1 cellular context compared by ENCODE assay signal in the genomic region with DNA sequence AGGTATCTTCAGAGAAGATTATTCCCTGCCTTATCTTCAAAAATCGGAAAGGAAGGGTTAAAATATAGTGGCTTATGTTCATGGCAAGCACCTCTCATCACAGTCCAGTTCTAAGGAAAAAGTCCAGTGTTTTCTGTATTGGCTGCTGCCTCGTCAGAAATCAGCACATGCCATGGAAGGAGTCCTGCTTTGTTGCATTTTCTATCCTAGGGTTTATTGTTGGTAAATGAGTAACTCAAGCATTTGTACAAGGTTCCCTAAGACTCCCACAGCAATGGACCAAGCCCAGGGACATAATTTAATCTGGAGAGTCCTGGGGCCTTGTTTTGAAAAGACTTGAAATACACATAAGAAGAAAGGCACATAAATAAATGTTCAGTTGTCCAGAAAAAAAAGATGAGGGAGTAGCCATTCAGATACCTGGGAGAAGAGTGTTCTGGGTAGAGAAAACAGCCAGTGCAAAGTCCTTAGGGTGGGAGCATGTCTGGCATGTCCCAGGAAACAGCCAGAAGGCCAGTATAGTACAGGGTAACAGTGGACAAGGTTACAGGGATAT.
TF ChIP-seq lines count a peak whose summit lies in the region.

No MANE protein-coding gene starts in this region.

TF ChIP-seq in HepG2, 621 proteins besides CTCF, POLR2A, EP300 and RAD21 (continued from another document and continues in another):
- TF ChIP-seq HNF4G (IDR thresholded peaks at IDR 0.05; ENCODE audit: borderline replicate concordance, low read depth, low read length) (peak; percentile 73), HNF4G (CRISPR knock-in tag; IDR thresholded peaks at IDR 0.05; ENCODE audit: borderline replicate concordance, low read depth) (no peak; the same call in 1 of the 2 replicates), PHF21A (CRISPR knock-in tag; IDR thresholded peaks at IDR 0.05) (peak; percentile 64; the same call in 1 of the 2 replicates), ZNF792 (CRISPR knock-in tag; IDR thresholded peaks at IDR 0.05) (0 out of 2 replicates have a peak, but pooled peaks have one; percentile 31), ZMYM4 (CRISPR knock-in tag; IDR thresholded peaks at IDR 0.05) (peak; percentile 75), KMT2B (CRISPR knock-in tag; IDR thresholded peaks at IDR 0.05) (peak; percentile 42; the same call in 1 of the 2 replicates), KLF15 (CRISPR knock-in tag; IDR thresholded peaks at IDR 0.05; ENCODE audit: borderline replicate concordance) (no peak), NCOR1 (IDR thresholded peaks at IDR 0.05; ENCODE audit: borderline replicate concordance, low read length) (peak; percentile 31; the same call in 1 of the 2 replicates), KLF6 (CRISPR knock-in tag; IDR thresholded peaks at IDR 0.05) (peak; percentile 37; the same call in 1 of the 2 replicates), SRSF4 (IDR thresholded peaks at IDR 0.05; ENCODE audit: low read depth, low read length, poor library complexity, severe bottlenecking) (no peak), ZNF766 (CRISPR knock-in tag; IDR thresholded peaks at IDR 0.05; ENCODE audit: borderline replicate concordance) (no peak), ZNF605 (CRISPR knock-in tag; IDR thresholded peaks at IDR 0.05) (peak; percentile 67; the same call in 1 of the 2 replicates), ZNF550 (CRISPR knock-in tag; IDR thresholded peaks at IDR 0.05; ENCODE audit: borderline replicate concordance) (no peak), ISL2 (CRISPR knock-in tag; IDR thresholded peaks at IDR 0.05) (no peak; the same call in 1 of the 2 replicates), ZFP82 (CRISPR knock-in tag; IDR thresholded peaks at IDR 0.05; ENCODE audit: borderline replicate concordance) (no peak), GABPA (IDR thresholded peaks at IDR 0.05; ENCODE audit: low read depth, low read length) (no peak), GABPA (CRISPR knock-in tag; IDR thresholded peaks at IDR 0.05; ENCODE audit: low read depth) (0 out of 2 replicates have a peak, but pooled peaks have one; percentile 21), LCORL (IDR thresholded peaks at IDR 0.05) (no peak), LCORL (CRISPR knock-in tag; IDR thresholded peaks at IDR 0.05) (peak; percentile 27; the same call in 1 of the 2 replicates), ZNF354B (CRISPR knock-in tag; IDR thresholded peaks at IDR 0.05) (no peak), ZNF331 (CRISPR knock-in tag; IDR thresholded peaks at IDR 0.05) (peak; percentile 38; the same call in 1 of the 2 replicates), FOXJ3 (CRISPR knock-in tag; IDR thresholded peaks at IDR 0.05; ENCODE audit: borderline replicate concordance) (0 out of 2 replicates have a peak, but pooled peaks have one; percentile 16), HNF4A (CRISPR knock-in tag; IDR thresholded peaks at IDR 0.05) (peak; percentile 90), ZMYM2 (CRISPR knock-in tag; IDR thresholded peaks at IDR 0.05) (0 out of 2 replicates have a peak, but pooled peaks have one; percentile 33), ZNF234 (CRISPR knock-in tag; conservative IDR thresholded peaks at IDR 0.05) (no peak), SOX5 (CRISPR knock-in tag; IDR thresholded peaks at IDR 0.05; ENCODE audit: borderline replicate concordance) (peak; percentile 15; the same call in 1 of the 2 replicates)
- TF ChIP-seq, protein P1, sequence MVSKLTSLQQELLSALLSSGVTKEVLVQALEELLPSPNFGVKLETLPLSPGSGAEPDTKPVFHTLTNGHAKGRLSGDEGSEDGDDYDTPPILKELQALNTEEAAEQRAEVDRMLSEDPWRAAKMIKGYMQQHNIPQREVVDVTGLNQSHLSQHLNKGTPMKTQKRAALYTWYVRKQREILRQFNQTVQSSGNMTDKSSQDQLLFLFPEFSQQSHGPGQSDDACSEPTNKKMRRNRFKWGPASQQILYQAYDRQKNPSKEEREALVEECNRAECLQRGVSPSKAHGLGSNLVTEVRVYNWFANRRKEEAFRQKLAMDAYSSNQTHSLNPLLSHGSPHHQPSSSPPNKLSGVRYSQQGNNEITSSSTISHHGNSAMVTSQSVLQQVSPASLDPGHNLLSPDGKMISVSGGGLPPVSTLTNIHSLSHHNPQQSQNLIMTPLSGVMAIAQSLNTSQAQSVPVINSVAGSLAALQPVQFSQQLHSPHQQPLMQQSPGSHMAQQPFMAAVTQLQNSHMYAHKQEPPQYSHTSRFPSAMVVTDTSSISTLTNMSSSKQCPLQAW (CRISPR knock-in tag; IDR thresholded peaks at IDR 0.05) = 0 out of 2 replicates have a peak, but pooled peaks have one; percentile 18
- TF ChIP-seq, protein P2, sequence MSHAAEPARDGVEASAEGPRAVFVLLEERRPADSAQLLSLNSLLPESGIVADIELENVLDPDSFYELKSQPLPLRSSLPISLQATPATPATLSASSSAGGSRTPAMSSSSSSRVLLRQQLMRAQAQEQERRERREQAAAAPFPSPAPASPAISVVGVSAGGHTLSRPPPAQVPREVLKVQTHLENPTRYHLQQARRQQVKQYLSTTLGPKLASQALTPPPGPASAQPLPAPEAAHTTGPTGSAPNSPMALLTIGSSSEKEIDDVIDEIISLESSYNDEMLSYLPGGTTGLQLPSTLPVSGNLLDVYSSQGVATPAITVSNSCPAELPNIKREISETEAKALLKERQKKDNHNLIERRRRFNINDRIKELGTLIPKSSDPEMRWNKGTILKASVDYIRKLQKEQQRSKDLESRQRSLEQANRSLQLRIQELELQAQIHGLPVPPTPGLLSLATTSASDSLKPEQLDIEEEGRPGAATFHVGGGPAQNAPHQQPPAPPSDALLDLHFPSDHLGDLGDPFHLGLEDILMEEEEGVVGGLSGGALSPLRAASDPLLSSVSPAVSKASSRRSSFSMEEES (CRISPR knock-in tag; IDR thresholded peaks at IDR 0.05) = peak; percentile 21; the same call in 1 of the 2 replicates
- TF ChIP-seq, protein P3, sequence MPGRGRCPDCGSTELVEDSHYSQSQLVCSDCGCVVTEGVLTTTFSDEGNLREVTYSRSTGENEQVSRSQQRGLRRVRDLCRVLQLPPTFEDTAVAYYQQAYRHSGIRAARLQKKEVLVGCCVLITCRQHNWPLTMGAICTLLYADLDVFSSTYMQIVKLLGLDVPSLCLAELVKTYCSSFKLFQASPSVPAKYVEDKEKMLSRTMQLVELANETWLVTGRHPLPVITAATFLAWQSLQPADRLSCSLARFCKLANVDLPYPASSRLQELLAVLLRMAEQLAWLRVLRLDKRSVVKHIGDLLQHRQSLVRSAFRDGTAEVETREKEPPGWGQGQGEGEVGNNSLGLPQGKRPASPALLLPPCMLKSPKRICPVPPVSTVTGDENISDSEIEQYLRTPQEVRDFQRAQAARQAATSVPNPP (CRISPR knock-in tag; IDR thresholded peaks at IDR 0.05) = 0 out of 2 replicates have a peak, but pooled peaks have one; percentile 58
- TF ChIP-seq, protein P4, sequence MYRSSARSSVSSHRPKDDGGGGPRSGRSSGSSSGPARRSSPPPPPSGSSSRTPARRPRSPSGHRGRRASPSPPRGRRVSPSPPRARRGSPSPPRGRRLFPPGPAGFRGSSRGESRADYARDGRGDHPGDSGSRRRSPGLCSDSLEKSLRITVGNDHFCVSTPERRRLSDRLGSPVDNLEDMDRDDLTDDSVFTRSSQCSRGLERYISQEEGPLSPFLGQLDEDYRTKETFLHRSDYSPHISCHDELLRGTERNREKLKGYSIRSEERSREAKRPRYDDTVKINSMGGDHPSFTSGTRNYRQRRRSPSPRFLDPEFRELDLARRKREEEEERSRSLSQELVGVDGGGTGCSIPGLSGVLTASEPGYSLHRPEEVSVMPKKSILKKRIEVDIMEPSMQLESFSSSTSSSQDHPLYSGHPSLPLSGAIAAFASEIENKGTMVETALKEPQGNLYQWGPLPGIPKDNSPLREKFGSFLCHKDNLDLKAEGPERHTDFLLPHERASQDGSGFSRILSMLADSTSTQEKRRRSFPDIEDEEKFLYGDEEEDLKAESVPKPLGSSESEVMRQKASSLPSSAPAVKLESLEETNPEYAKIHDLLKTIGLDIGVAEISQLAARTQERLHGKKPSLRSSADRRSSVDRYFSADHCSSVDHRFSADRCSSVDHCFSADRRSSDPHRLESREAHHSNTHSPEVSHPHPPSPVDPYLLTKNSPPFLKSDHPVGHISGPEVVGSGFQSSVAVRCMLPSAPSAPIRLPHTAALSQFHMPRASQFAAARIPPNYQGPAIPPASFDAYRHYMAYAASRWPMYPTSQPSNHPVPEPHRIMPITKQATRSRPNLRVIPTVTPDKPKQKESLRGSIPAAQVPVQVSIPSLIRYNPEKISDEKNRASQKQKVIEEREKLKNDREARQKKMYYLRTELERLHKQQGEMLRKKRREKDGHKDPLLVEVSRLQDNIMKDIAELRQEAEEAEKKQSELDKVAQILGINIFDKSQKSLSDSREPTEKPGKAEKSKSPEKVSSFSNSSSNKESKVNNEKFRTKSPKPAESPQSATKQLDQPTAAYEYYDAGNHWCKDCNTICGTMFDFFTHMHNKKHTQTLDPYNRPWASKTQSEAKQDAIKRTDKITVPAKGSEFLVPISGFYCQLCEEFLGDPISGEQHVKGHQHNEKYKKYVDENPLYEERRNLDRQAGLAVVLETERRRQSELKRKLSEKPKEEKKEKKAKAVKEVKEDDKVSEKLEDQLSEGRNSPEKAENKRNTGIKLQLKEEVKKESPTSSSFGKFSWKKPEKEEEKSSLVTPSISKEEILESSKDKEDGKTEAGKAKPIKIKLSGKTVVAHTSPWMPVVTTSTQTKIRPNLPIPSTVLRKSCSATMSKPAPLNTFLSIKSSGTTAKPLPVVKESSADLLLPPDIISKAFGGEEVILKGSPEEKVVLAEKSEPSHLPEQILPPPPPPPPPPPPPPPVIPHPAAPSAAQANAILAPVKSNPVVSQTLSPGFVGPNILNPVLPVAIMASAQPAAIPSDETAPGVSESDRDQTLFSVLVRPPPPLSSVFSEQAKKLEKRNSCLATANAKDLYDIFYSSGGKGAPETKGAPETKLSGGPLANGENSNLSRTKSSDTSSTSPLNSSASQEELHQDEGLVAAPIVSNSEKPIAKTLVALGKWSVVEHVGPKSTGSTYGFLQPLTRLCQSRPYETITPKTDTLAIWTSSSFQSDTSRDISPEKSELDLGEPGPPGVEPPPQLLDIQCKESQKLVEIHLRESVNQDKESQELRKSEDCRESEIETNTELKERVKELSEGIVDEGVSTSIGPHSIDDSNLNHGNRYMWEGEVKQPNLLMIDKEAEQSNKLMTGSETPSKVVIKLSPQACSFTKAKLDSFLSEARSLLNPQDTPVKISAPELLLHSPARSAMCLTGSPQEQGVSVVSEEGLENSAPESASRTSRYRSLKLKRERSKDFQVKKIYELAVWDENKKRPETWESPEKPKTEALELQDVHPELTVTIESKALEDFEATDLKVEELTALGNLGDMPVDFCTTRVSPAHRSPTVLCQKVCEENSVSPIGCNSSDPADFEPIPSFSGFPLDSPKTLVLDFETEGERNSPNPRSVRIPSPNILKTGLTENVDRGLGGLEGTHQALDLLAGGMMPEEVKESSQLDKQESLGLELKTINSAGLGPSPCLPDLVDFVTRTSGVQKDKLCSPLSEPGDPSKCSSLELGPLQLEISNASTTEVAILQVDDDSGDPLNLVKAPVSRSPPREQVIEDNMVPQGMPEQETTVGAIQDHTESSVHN (CRISPR knock-in tag; IDR thresholded peaks at IDR 0.05) = no peak
- TF ChIP-seq, protein P5, sequence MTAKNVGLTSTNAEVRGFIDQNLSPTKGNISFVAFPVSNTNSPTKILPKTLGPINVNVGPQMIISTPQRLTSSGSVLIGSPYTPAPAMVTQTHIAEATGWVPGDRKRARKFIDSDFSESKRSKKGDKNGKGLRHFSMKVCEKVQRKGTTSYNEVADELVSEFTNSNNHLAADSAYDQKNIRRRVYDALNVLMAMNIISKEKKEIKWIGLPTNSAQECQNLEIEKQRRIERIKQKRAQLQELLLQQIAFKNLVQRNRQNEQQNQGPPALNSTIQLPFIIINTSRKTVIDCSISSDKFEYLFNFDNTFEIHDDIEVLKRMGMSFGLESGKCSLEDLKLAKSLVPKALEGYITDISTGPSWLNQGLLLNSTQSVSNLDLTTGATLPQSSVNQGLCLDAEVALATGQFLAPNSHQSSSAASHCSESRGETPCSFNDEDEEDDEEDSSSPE (CRISPR knock-in tag; IDR thresholded peaks at IDR 0.05) = peak; percentile 68
- TF ChIP-seq, protein P6, sequence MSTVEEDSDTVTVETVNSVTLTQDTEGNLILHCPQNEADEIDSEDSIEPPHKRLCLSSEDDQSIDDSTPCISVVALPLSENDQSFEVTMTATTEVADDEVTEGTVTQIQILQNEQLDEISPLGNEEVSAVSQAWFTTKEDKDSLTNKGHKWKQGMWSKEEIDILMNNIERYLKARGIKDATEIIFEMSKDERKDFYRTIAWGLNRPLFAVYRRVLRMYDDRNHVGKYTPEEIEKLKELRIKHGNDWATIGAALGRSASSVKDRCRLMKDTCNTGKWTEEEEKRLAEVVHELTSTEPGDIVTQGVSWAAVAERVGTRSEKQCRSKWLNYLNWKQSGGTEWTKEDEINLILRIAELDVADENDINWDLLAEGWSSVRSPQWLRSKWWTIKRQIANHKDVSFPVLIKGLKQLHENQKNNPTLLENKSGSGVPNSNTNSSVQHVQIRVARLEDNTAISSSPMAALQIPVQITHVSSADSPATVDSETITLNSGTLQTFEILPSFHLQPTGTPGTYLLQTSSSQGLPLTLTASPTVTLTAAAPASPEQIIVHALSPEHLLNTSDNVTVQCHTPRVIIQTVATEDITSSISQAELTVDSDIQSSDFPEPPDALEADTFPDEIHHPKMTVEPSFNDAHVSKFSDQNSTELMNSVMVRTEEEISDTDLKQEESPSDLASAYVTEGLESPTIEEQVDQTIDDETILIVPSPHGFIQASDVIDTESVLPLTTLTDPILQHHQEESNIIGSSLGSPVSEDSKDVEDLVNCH (CRISPR knock-in tag; IDR thresholded peaks at IDR 0.05) = no peak
- TF ChIP-seq, protein P7, sequence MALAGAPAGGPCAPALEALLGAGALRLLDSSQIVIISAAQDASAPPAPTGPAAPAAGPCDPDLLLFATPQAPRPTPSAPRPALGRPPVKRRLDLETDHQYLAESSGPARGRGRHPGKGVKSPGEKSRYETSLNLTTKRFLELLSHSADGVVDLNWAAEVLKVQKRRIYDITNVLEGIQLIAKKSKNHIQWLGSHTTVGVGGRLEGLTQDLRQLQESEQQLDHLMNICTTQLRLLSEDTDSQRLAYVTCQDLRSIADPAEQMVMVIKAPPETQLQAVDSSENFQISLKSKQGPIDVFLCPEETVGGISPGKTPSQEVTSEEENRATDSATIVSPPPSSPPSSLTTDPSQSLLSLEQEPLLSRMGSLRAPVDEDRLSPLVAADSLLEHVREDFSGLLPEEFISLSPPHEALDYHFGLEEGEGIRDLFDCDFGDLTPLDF (CRISPR knock-in tag; IDR thresholded peaks at IDR 0.05) = 0 out of 2 replicates have a peak, but pooled peaks have one; percentile 29
- TF ChIP-seq, protein P8, sequence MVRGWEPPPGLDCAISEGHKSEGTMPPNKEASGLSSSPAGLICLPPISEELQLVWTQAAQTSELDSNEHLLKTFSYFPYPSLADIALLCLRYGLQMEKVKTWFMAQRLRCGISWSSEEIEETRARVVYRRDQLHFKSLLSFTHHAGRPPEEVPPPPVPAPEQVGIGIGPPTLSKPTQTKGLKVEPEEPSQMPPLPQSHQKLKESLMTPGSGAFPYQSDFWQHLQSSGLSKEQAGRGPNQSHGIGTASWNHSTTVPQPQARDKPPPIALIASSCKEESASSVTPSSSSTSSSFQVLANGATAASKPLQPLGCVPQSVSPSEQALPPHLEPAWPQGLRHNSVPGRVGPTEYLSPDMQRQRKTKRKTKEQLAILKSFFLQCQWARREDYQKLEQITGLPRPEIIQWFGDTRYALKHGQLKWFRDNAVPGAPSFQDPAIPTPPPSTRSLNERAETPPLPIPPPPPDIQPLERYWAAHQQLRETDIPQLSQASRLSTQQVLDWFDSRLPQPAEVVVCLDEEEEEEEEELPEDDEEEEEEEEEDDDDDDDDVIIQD (CRISPR knock-in tag; IDR thresholded peaks at IDR 0.05; ENCODE audit: low read depth) = peak; percentile 92
